Comparison of ENCODE assay signal across 23 cellular contexts in genomic region chr2:195494452-195494851, GRCh38.
"Had no signal": no experiment of that assay in that cellular context is flagged by ENCODE, and none has a peak within 500 bp of the region (broad histone marks: within the 10 kb centered on the region; RNA-seq: fewer than 3 reads in every experiment).

No MANE protein-coding gene starts in this region.

- H3K9me3 ChIP-seq: ascending aorta, Peyer's patch, SJSA1 had no signal

- ATAC-seq: activated CD8-positive, alpha-beta T cell treated with anti-CD3 and anti-CD28 coated beads, Interleukin-2, amount 10 ng/mL, durations not matched to agents 7 days and 5 days; T-helper 17 cell; WTC11 had no signal

- H3K4me3 ChIP-seq: ascending aorta, Peyer's patch, SJSA1 had no signal

- H3K27ac ChIP-seq: ascending aorta, KMS-11, Peyer's patch, RWPE1, SJSA1 had no signal

- H3K36me3 ChIP-seq: ascending aorta, Peyer's patch, SJSA1 had no signal

- H3K4me2 ChIP-seq: KMS-11 had no signal

- H3K4me1 ChIP-seq: Peyer's patch, SJSA1 had no signal

- DNase-seq: activated CD4-positive, alpha-beta T cell treated with anti-CD3 and anti-CD28 coated beads for 1 hour; activated CD4-positive, alpha-beta T cell treated with anti-CD3 and anti-CD28 coated beads, Interleukin-2, amount 10 ng/mL, durations not matched to agents 24 days and 14 days; activated CD8-positive, alpha-beta memory T cell treated with anti-CD3 and anti-CD28 coated beads, Interleukin-2, amount 50 U/mL, for 48 hours; activated CD8-positive, alpha-beta T cell treated with anti-CD3 and anti-CD28 coated beads, Interleukin-2, amount 10 ng/mL, durations not matched to agents 7 days and 5 days; activated naive CD4-positive, alpha-beta T cell treated with anti-CD3 and anti-CD28 coated beads, Interleukin-2, amount 50 U/mL, for 16 hours; activated naive CD8-positive, alpha-beta T cell treated with anti-CD3 and anti-CD28 coated beads, Interleukin-2, amount 10 ng/mL, durations not matched to agents 7 days and 5 days; activated T-cell treated with anti-CD3 and anti-CD28 coated beads, Interleukin-2, amount 50 U/mL, for 1 hour; MM.1S; NCI-H1105; NCI-H1436; NCI-H1694 treated with DMSO at 0.1 percent for 48 hours; NCI-H2029 treated with DMSO at 0.1 percent for 48 hours; NCI-H510A treated with DMSO at 0.1 percent for 48 hours; NCI-H69; Peyer's patch; Right ventricle myocardium superior; T-helper 17 cell; T-helper 9 cell had no signal

- H3K9ac ChIP-seq: KMS-11 had no signal

- H3K27me3 ChIP-seq: ascending aorta, Peyer's patch, SJSA1 had no signal
